In genomic region chr7:111343017-111343416, GRCh38 we compare ENCODE assay signal across 40 cellular contexts.
"Had no signal": no experiment of that assay in that cellular context is flagged by ENCODE, and none has a peak within 500 bp of the region (broad histone marks: within the 10 kb centered on the region; RNA-seq: fewer than 3 reads in every experiment).

No MANE protein-coding gene starts in this region.

- H3K4me3 ChIP-seq: adrenal gland, ascending aorta, body of pancreas, breast epithelium, cardiac muscle cell had no signal

- DNase-seq: activated effector memory CD4-positive, alpha-beta T cell treated with anti-CD3 and anti-CD28 coated beads, Interleukin-2, amount 50 U/mL, for 16 hours; activated effector memory CD4-positive, alpha-beta T cell treated with Interleukin-2 at 50 U/mL for 16 hours; activated gamma-delta T cell; activated gamma-delta T cell treated with Interleukin-2 at 50 U/mL for 16 hours; activated naive CD4-positive, alpha-beta T cell; activated naive CD4-positive, alpha-beta T cell treated with anti-CD3 and anti-CD28 coated beads for 36 hours; activated naive CD4-positive, alpha-beta T cell treated with anti-CD3 and anti-CD28 coated beads, Interleukin-2, amount 10 ng/mL, durations not matched to agents 7 days and 5 days; activated naive CD4-positive, alpha-beta T cell treated with anti-CD3 and anti-CD28 coated beads, Interleukin-2, amount 50 U/mL, for 16 hours; activated naive CD4-positive, alpha-beta T cell treated with Interleukin-2 at 50 U/mL for 16 hours; activated naive CD8-positive, alpha-beta T cell treated with anti-CD3 and anti-CD28 coated beads for 36 hours; activated naive CD8-positive, alpha-beta T cell treated with anti-CD3 and anti-CD28 coated beads, Interleukin-2, amount 10 ng/mL, durations not matched to agents 7 days and 5 days; activated naive CD8-positive, alpha-beta T cell treated with anti-CD3 and anti-CD28 coated beads, Interleukin-2, amount 50 U/mL, for 24 hours; activated T-cell treated with anti-CD3 and anti-CD28 coated beads, Interleukin-2, amount 50 U/mL, for 1 hour; activated T-cell treated with anti-CD3 and anti-CD28 coated beads, Interleukin-2, amount 50 U/mL, for 24 hours; activated T-cell treated with anti-CD3 and anti-CD28 coated beads, Interleukin-2, amount 50 U/mL, for 4 hours; activated T-cell treated with anti-CD3 and anti-CD28 coated beads, Interleukin-2, amount 50 U/mL, for 48 hours; activated T-cell treated with anti-CD3 and anti-CD28 coated beads, Interleukin-2, amount 50 U/mL, for 72 hours; adrenal gland; amniotic stem cell; amygdala; anterior cingulate cortex; aorta; body of pancreas; brain microvascular endothelial cell; caudate nucleus; central memory CD4-positive, alpha-beta T cell; cerebellar nuclear complex had no signal

- H3K27me3 Mint-ChIP-seq: activated naive CD4-positive, alpha-beta T cell treated with anti-CD3 and anti-CD28 coated beads, Interleukin-2, amount 10 ng/mL, durations not matched to agents 7 days and 5 days; activated naive CD4-positive, alpha-beta T cell treated with anti-CD3 and anti-CD28 coated beads, Interleukin-2, amount 50 U/mL, for 24 hours; activated naive CD8-positive, alpha-beta T cell; activated naive CD8-positive, alpha-beta T cell treated with anti-CD3 and anti-CD28 coated beads for 36 hours; activated naive CD8-positive, alpha-beta T cell treated with anti-CD3 and anti-CD28 coated beads, Interleukin-2, amount 10 ng/mL, durations not matched to agents 7 days and 5 days; activated naive CD8-positive, alpha-beta T cell treated with anti-CD3 and anti-CD28 coated beads, Interleukin-2, amount 50 U/mL, for 24 hours; activated T-cell treated with anti-CD3 and anti-CD28 coated beads, Interleukin-2, amount 50 U/mL, for 24 hours; activated T-helper 17 cell treated with anti-CD3 and anti-CD28 coated beads, Interleukin-2, amount 50 U/mL, for 72 hours; brain; central memory CD8-positive, alpha-beta T cell had no signal

- H3K4me1 Mint-ChIP-seq: activated naive CD4-positive, alpha-beta T cell treated with anti-CD3 and anti-CD28 coated beads, Interleukin-2, amount 10 ng/mL, durations not matched to agents 7 days and 5 days; activated naive CD4-positive, alpha-beta T cell treated with anti-CD3 and anti-CD28 coated beads, Interleukin-2, amount 50 U/mL, for 24 hours; activated naive CD8-positive, alpha-beta T cell treated with anti-CD3 and anti-CD28 coated beads for 36 hours; activated naive CD8-positive, alpha-beta T cell treated with anti-CD3 and anti-CD28 coated beads, Interleukin-2, amount 10 ng/mL, durations not matched to agents 7 days and 5 days; activated naive CD8-positive, alpha-beta T cell treated with anti-CD3 and anti-CD28 coated beads, Interleukin-2, amount 50 U/mL, for 24 hours; activated T-helper 17 cell treated with anti-CD3 and anti-CD28 coated beads, Interleukin-2, amount 50 U/mL, for 72 hours; central memory CD8-positive, alpha-beta T cell had no signal

- H3K4me3 Mint-ChIP-seq: activated naive CD4-positive, alpha-beta T cell treated with anti-CD3 and anti-CD28 coated beads for 36 hours; activated naive CD4-positive, alpha-beta T cell treated with anti-CD3 and anti-CD28 coated beads, Interleukin-2, amount 10 ng/mL, durations not matched to agents 7 days and 5 days; activated naive CD4-positive, alpha-beta T cell treated with anti-CD3 and anti-CD28 coated beads, Interleukin-2, amount 50 U/mL, for 24 hours; activated naive CD8-positive, alpha-beta T cell; activated naive CD8-positive, alpha-beta T cell treated with anti-CD3 and anti-CD28 coated beads for 36 hours; activated naive CD8-positive, alpha-beta T cell treated with anti-CD3 and anti-CD28 coated beads, Interleukin-2, amount 10 ng/mL, durations not matched to agents 7 days and 5 days; activated naive CD8-positive, alpha-beta T cell treated with anti-CD3 and anti-CD28 coated beads, Interleukin-2, amount 50 U/mL, for 24 hours; activated T-cell treated with anti-CD3 and anti-CD28 coated beads, Interleukin-2, amount 50 U/mL, for 24 hours; activated T-cell treated with anti-CD3 and anti-CD28 coated beads, Interleukin-2, amount 50 U/mL, for 4 hours; activated T-cell treated with anti-CD3 and anti-CD28 coated beads, Interleukin-2, amount 50 U/mL, for 72 hours; activated T-helper 1 cell treated with anti-CD3 and anti-CD28 coated beads, Interleukin-12 subunit alpha, Interleukin-12 subunit beta, Interleukin-2, Interleukin-4 antibody, amounts not matched to agents 30 ng/mL and 10 ng/mL and 1 ng/mL, durations not matched to agents 14 hours and 24 hours and 36 hours; activated T-helper 17 cell treated with anti-CD3 and anti-CD28 coated beads, Interleukin-2, amount 50 U/mL, for 72 hours; brain; central memory CD8-positive, alpha-beta T cell had no signal

- H3K36me3 ChIP-seq: adrenal gland, ascending aorta, brain microvascular endothelial cell, breast epithelium, cardiac muscle cell had no signal

- H3K9me3 ChIP-seq: adrenal gland, body of pancreas had no signal

- H3K27me3 ChIP-seq: adrenal gland, ascending aorta, body of pancreas, brain microvascular endothelial cell, breast epithelium, cardiac muscle cell had no signal

- FAIRE-seq: astrocyte, bronchial epithelial cell had no signal

- H3K4me1 ChIP-seq: adrenal gland, ascending aorta, body of pancreas, breast epithelium had no signal

- H3K27ac ChIP-seq: adrenal gland, ascending aorta, body of pancreas, brain microvascular endothelial cell, breast epithelium, cardiac muscle cell had no signal

- H3K27ac Mint-ChIP-seq: activated naive CD4-positive, alpha-beta T cell treated with anti-CD3 and anti-CD28 coated beads for 36 hours; activated naive CD4-positive, alpha-beta T cell treated with anti-CD3 and anti-CD28 coated beads, Interleukin-2, amount 10 ng/mL, durations not matched to agents 7 days and 5 days; activated naive CD4-positive, alpha-beta T cell treated with anti-CD3 and anti-CD28 coated beads, Interleukin-2, amount 50 U/mL, for 24 hours; activated naive CD4-positive, alpha-beta T cell treated with anti-CD3 and anti-CD28 coated beads, Interleukin-2, amount 50 U/mL, for 72 hours; activated naive CD8-positive, alpha-beta T cell; activated naive CD8-positive, alpha-beta T cell treated with anti-CD3 and anti-CD28 coated beads for 36 hours; activated naive CD8-positive, alpha-beta T cell treated with anti-CD3 and anti-CD28 coated beads, Interleukin-2, amount 10 ng/mL, durations not matched to agents 7 days and 5 days; activated naive CD8-positive, alpha-beta T cell treated with anti-CD3 and anti-CD28 coated beads, Interleukin-2, amount 50 U/mL, for 24 hours; activated T-cell treated with anti-CD3 and anti-CD28 coated beads, Interleukin-2, amount 50 U/mL, for 24 hours; activated T-cell treated with anti-CD3 and anti-CD28 coated beads, Interleukin-2, amount 50 U/mL, for 72 hours; activated T-helper 1 cell treated with anti-CD3 and anti-CD28 coated beads, Interleukin-12 subunit alpha, Interleukin-12 subunit beta, Interleukin-2, Interleukin-4 antibody, amounts not matched to agents 30 ng/mL and 10 ng/mL and 1 ng/mL, durations not matched to agents 14 hours and 24 hours and 36 hours; activated T-helper 17 cell treated with anti-CD3 and anti-CD28 coated beads, Interleukin-2, amount 50 U/mL, for 72 hours; activated T-helper 2 cell treated with anti-CD3 and anti-CD28 coated beads, Interferon-gamma antibody, Interleukin-2, Interleukin-4, amounts not matched to agents 10 μg/mL and 5 μg/mL and 100 μg/mL, durations not matched to agents 14 hours and 24 hours and 36 hours; brain had no signal

- ATAC-seq: activated naive CD4-positive, alpha-beta T cell treated with anti-CD3 and anti-CD28 coated beads, Interleukin-2, amount 50 U/mL, for 72 hours; activated naive CD8-positive, alpha-beta T cell treated with anti-CD3 and anti-CD28 coated beads, Interleukin-2, amount 50 U/mL, for 24 hours; activated T-cell treated with anti-CD3 and anti-CD28 coated beads, Interleukin-2, amount 50 U/mL, for 4 hours; activated T-cell treated with anti-CD3 and anti-CD28 coated beads, Interleukin-2, amount 50 U/mL, for 72 hours; activated T-helper 17 cell treated with anti-CD3 and anti-CD28 coated beads, Interleukin-2, amount 50 U/mL, for 72 hours; body of pancreas had no signal
